29 cellular contexts compared by ENCODE assay signal in the genomic region with DNA sequence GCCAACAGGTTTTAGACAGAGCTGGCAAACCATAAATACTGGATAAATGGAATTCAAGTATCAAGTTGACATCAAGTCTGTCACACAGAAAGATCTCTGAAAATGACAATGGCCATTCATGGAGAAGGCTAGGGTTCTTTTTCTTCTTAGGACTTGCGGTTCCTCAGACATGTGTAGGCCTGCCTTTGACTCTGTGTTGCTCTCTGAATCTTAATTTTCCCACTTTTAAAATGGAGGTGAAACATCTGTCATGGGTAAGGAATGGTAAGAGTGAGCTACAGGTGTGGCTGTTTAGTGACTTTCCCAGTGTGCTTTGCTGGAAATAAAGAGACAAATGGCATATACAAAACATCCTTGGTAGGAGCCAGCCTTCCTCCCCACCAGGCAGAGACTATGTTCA.
"Had no signal": no experiment of that assay in that cellular context is flagged by ENCODE, and none has a peak within 500 bp of the region (broad histone marks: within the 10 kb centered on the region; RNA-seq: fewer than 3 reads in every experiment).

No MANE protein-coding gene starts in this region.

- H3K27ac Mint-ChIP-seq: natural killer cell; nephron; neural progenitor cell; progenitor cell of endocrine pancreas; stimulated activated effector memory CD8-positive, alpha-beta T cell treated with anti-CD3 and anti-CD28 coated beads, Interleukin-12 subunit alpha, Interleukin-12 subunit beta, amount 100 ng/mL, for 72 hours; stimulated activated naive B cell treated with anti-CD40 and anti-IgM and Interleukin-4, amounts not matched to agents 10 μg/mL and 1 μg/mL and 100 μg/mL, for 72 hours; stimulated activated naive CD8-positive, alpha-beta T cell treated with anti-CD3 and anti-CD28 coated beads, Interleukin-15, Interleukin-2, amounts not matched to agents 100 ng/mL and 50 ng/mL, for 24 hours; type B pancreatic cell had no signal

- H3K4me1 ChIP-seq: neural progenitor cell, parathyroid adenoma, psoas muscle, right lobe of liver, sigmoid colon, testis, tibial artery, transverse colon, upper lobe of right lung, uterus had no signal

- H3K4me2 ChIP-seq: neural progenitor cell had no signal

- H3K9me3 Mint-ChIP-seq: nephron; neural progenitor cell; stimulated activated effector memory CD8-positive, alpha-beta T cell treated with anti-CD3 and anti-CD28 coated beads, Interleukin-12 subunit alpha, Interleukin-12 subunit beta, amount 100 ng/mL, for 72 hours; stimulated activated naive B cell treated with anti-CD40 and anti-IgM and Interleukin-4, amounts not matched to agents 10 μg/mL and 1 μg/mL and 100 μg/mL, for 72 hours; stimulated activated naive CD8-positive, alpha-beta T cell treated with anti-CD3 and anti-CD28 coated beads, Interleukin-15, Interleukin-2, amounts not matched to agents 100 ng/mL and 50 ng/mL, for 24 hours; type B pancreatic cell had no signal

- H3K4me3 Mint-ChIP-seq: natural killer cell; nephron; neural progenitor cell; stimulated activated effector memory CD8-positive, alpha-beta T cell treated with anti-CD3 and anti-CD28 coated beads, Interleukin-12 subunit alpha, Interleukin-12 subunit beta, amount 100 ng/mL, for 72 hours; stimulated activated naive B cell treated with anti-CD40 and anti-IgM and Interleukin-4, amounts not matched to agents 10 μg/mL and 1 μg/mL and 100 μg/mL, for 72 hours; stimulated activated naive CD8-positive, alpha-beta T cell treated with anti-CD3 and anti-CD28 coated beads, Interleukin-15, Interleukin-2, amounts not matched to agents 100 ng/mL and 50 ng/mL, for 24 hours; type B pancreatic cell had no signal

- H3K4me3 ChIP-seq: neural progenitor cell, ovary, psoas muscle, right lobe of liver, sigmoid colon, suprapubic skin, testis, tibial artery, transverse colon, upper lobe of right lung, uterus had no signal

- ATAC-seq: natural killer cell; psoas muscle; right cardiac atrium; right lobe of liver; stimulated activated effector memory CD8-positive, alpha-beta T cell treated with anti-CD3 and anti-CD28 coated beads, Interleukin-12 subunit alpha, Interleukin-12 subunit beta, amount 100 ng/mL, for 72 hours; stimulated activated naive B cell treated with anti-CD40 and anti-IgM and Interleukin-4, amounts not matched to agents 10 μg/mL and 1 μg/mL and 100 μg/mL, for 72 hours; upper lobe of right lung had no signal

- H3K36me3 Mint-ChIP-seq: natural killer cell; neural progenitor cell; stimulated activated effector memory CD8-positive, alpha-beta T cell treated with anti-CD3 and anti-CD28 coated beads, Interleukin-12 subunit alpha, Interleukin-12 subunit beta, amount 100 ng/mL, for 72 hours; stimulated activated naive B cell treated with anti-CD40 and anti-IgM and Interleukin-4, amounts not matched to agents 10 μg/mL and 1 μg/mL and 100 μg/mL, for 72 hours; type B pancreatic cell had no signal

- DNase-seq: natural killer cell; occipital lobe; ovary; posterior cingulate gyrus; psoas muscle; right cardiac atrium; right lobe of liver; sigmoid colon; small intestine; stimulated activated CD4-positive, alpha-beta T cell treated with anti-CD3 and anti-CD28 coated beads, Interleukin-15, amount 100 ng/mL, for 24 hours; stimulated activated CD4-positive, alpha-beta T cell treated with anti-CD3 and anti-CD28 coated beads, Interleukin-2, amount 100 ng/mL, for 24 hours; stimulated activated CD4-positive, alpha-beta T cell treated with anti-CD3 and anti-CD28 coated beads, Interleukin-2, amount 100 ng/mL, for 48 hours; stimulated activated CD4-positive, alpha-beta T cell treated with anti-CD3 and anti-CD28 coated beads, Interleukin-4, amount 100 ng/mL, for 24 hours; stimulated activated naive B cell treated with anti-CD40 and anti-IgM and Interleukin-4, amounts not matched to agents 10 μg/mL and 1 μg/mL and 100 μg/mL, for 72 hours; stimulated activated naive CD4-positive, alpha-beta T cell treated with Interleukin-2 at 50 U/mL for 16 hours; substantia nigra; testis; tibial artery; transverse colon; upper lobe of right lung; uterus had no signal

- H2AFZ ChIP-seq: neural progenitor cell, parathyroid adenoma had no signal

- H3K27ac ChIP-seq: neural progenitor cell, ovary, parathyroid adenoma, psoas muscle, right lobe of liver, sigmoid colon, suprapubic skin, testis, tibial artery, transverse colon, upper lobe of right lung, uterus had no signal

- H3K27me3 ChIP-seq: ovary, right lobe of liver, sigmoid colon, suprapubic skin, testis, transverse colon, upper lobe of right lung, uterus had no signal

- H3K36me3 ChIP-seq: neural progenitor cell, ovary, right lobe of liver, sigmoid colon, suprapubic skin, tibial artery, transverse colon, upper lobe of right lung, uterus had no signal

- H3K79me2 ChIP-seq: parathyroid adenoma had no signal

- H3K27me3 Mint-ChIP-seq: type B pancreatic cell had no signal

- H3K4me1 Mint-ChIP-seq: natural killer cell; nephron; stimulated activated effector memory CD8-positive, alpha-beta T cell treated with anti-CD3 and anti-CD28 coated beads, Interleukin-12 subunit alpha, Interleukin-12 subunit beta, amount 100 ng/mL, for 72 hours; stimulated activated naive B cell treated with anti-CD40 and anti-IgM and Interleukin-4, amounts not matched to agents 10 μg/mL and 1 μg/mL and 100 μg/mL, for 72 hours had no signal
